In the genomic region with DNA sequence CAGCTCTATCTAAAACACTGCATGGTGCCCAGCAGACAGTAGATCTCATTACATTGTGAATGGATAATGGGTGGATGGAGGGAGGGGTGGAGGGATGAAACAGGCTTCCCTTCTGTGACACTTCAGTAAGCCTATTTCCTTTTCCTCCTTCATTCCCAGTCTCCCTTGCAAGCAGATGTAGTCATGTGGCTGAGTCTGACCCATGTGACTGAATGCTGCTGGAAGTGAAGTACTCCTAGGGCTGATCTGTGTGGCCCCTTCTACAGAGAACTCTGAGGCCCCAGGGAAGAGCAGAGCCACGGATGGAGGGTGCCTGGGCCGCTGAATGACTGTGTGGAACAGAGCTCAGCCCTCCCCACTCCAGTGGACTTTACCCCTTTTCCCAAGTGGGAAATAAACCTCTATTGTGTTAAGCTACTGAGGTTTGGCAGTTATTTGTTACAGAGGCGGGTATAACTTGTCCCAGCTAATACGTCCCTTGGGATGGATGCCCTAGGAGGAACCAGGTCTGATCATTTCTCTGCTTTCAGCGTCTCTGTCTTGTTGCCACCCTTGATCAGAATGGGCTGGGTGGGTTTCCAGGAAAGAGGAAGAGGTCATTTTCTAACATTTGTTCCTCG, we compare ENCODE assay signal across 17 cellular contexts.
DNase-seq lines count a peak whose midpoint lies in the region; ATAC-seq, FAIRE-seq and TF ChIP-seq lines count a peak whose summit lies in the region.
"Had no signal": no experiment of that assay in that cellular context is flagged by ENCODE, and none has a peak within 500 bp of the region (broad histone marks: within the 10 kb centered on the region; RNA-seq: fewer than 3 reads in every experiment).

No MANE protein-coding gene starts in this region.

- 76% methylated on average over 6 of the region's 6 CpGs; no CpG with 5 or more reads in 1 of the 2 experiments for WGBS in H1 (ENCODE audit: extremely low coverage in 1 of 2, insufficient coverage in 1 of 2, insufficient read length in 1 of 2, insufficient replicate concordance in 2 of 2, low coverage in 1 of 2, low lambda C conversion rate in 2 of 2, missing lambda C conversion rate in 1 of 2), 2 experiments

- no peak overlapping the region for H3K56ac ChIP-seq in H1 (replicated peaks; ENCODE audit: insufficient read length, low read depth, low read length)

- H3K4ac ChIP-seq in H1 (replicated peaks; ENCODE audit: insufficient read length, low read depth, low read length) = no peak overlapping the region

- H3K27ac ChIP-seq in left ventricle myocardium inferior (replicated peaks) (no peak overlapping the region), H1 (ENCODE audit: low read depth, low read length) (no peak overlapping the region)
- H3K27ac ChIP-seq: breast epithelium, heart left ventricle, SJCRH30, vagina had no signal

- POLR2A ChIA-PET in H1 (lab: Charles Lee; ENCODE audit: partially characterized antibody) = no interaction called here

- no peak overlapping the region for H2BK20ac ChIP-seq in H1 (ENCODE audit: low read length)

- TF ChIP-seq CTCF in left ventricle myocardium inferior (IDR thresholded peaks at IDR 0.05; ENCODE audit: borderline replicate concordance) = no peak
- no peak for TF ChIP-seq CTCF in H1 (IDR thresholded peaks at IDR 0.05; ENCODE audit: control extremely low read depth in 1 of 3, insufficient read depth in 1 of 3, low read depth in 1 of 3, low read length in 3 of 3)

- no peak overlapping the region for H3K23ac ChIP-seq in H1 (ENCODE audit: insufficient read length)

- ATAC-seq in HG02840 (IDR thresholded peaks at IDR 0.05; ENCODE audit: low FRiP score, unreplicated experiment) = no peak
- ATAC-seq in esophagus mucosa = no peak
- ATAC-seq in HG02852 (IDR thresholded peaks at IDR 0.05; ENCODE audit: unreplicated experiment) = no peak
- ATAC-seq: activated CD4-positive, CD25-positive, alpha-beta regulatory T cell treated with anti-CD3 and anti-CD28 coated beads, Interleukin-2, amount 50 U/mL, for 24 hours; heart left ventricle; K562 had no signal

- H3K79me1 ChIP-seq in H1 (ENCODE audit: low read depth, low read length) = no peaks in the 10 kb centered on the region

- H2AFZ ChIP-seq in H1 (ENCODE audit: low read length) = no peak overlapping the region

- H4K20me1 ChIP-seq in H1 (replicated peaks in 1 of 2; ENCODE audit: control insufficient read depth in 1 of 2, insufficient read depth in 2 of 2, low read length in 2 of 2) = peaks cover 0 to 7% of the 10 kb centered on the region in 2 experiments

- H3K9me3 ChIP-seq in left ventricle myocardium inferior (replicated peaks) (no peaks in the 10 kb centered on the region), H1 (ENCODE audit: insufficient read depth in 2 of 2, low read depth in 1 of 2, low read length in 1 of 2) (no peaks in the 10 kb centered on the region)
- H3K9me3 ChIP-seq: breast epithelium, heart left ventricle, SJCRH30, vagina had no signal

- H2AK5ac ChIP-seq in H1 (ENCODE audit: low read depth, low read length) = 0 out of 2 replicates have a peak overlapping the region, but pooled peaks have one; percentile 5

- DNase-seq in cardiac septum (ENCODE audit: low spot score) (peak; percentile 64), left ventricle myocardium inferior (no peak), NCI-H510A treated with DMSO at 0.1 percent for 48 hours (lab: John Stamatoyannopoulos, UW) (peak; percentile 71), H1 (ENCODE audit: low read depth in 1 of 2, low spot score in 2 of 2) (peak in 1 of 2 experiments; percentile 36), Ammon's horn (ENCODE audit: low spot score) (no peak)
- DNase-seq: activated gamma-delta T cell, heart left ventricle, occipital lobe had no signal

- H2BK5ac ChIP-seq in H1 (ENCODE audit: low read depth, low read length) = no peak overlapping the region

- H3K36me3 ChIP-seq in left ventricle myocardium inferior (no peaks in the 10 kb centered on the region), H1 (ENCODE audit: control insufficient read depth in 2 of 4, insufficient read depth in 4 of 4, low read length in 3 of 4) (no peaks in the 10 kb centered on the region)
- H3K36me3 ChIP-seq: breast epithelium, heart left ventricle, SJCRH30, vagina had no signal

- TF ChIP-seq POLR2A in H1 (IDR thresholded peaks at IDR 0.05; ENCODE audit: control extremely low read depth in 1 of 2, low read depth in 2 of 2, low read length in 2 of 2) = no peak

- H3K79me2 ChIP-seq in H1 (ENCODE audit: control insufficient read depth in 1 of 2, insufficient read depth in 2 of 2, low read length in 2 of 2) = no peaks in the 10 kb centered on the region

- CTCF ChIA-PET in H1 (lab: Charles Lee; ENCODE audit: partially characterized antibody) = interaction anchor here (0.8 to 1.5 kb wide), 9 partner anchors 12 to 722 kb away, joined by 3 to 4 read pairs (median 3); no protein-coding TSS in a partner anchor

- no peak overlapping the region for H2BK12ac ChIP-seq in H1 (ENCODE audit: low read depth, low read length)

- H3K18ac ChIP-seq in H1 (ENCODE audit: extremely low read depth, low read length) = no peak overlapping the region

- no peak overlapping the region for H3K9ac ChIP-seq in H1 (replicated peaks in 1 of 4; ENCODE audit: extremely low read depth in 1 of 4, low read depth in 3 of 4, low read length in 3 of 4)

- H3K4me1 ChIP-seq in left ventricle myocardium inferior (peaks cover 10% of the 10 kb centered on the region), H1 (replicated peaks in 1 of 4; ENCODE audit: control insufficient read depth in 3 of 4, insufficient read depth in 4 of 4, low read length in 3 of 4) (peaks cover 0 to 8% (median 4%) of the 10 kb centered on the region in 4 experiments; a peak in 5 of 7 replicates)
- H3K4me1 ChIP-seq: breast epithelium had no signal

- peaks cover 5% of the 10 kb centered on the region; the same call in 1 of the 2 replicates for H3K23me2 ChIP-seq in H1 (ENCODE audit: low read depth, low read length)

- H3K14ac ChIP-seq in H1 (ENCODE audit: insufficient read length) = no peak overlapping the region

- intact Hi-C loops in cardiac septum (cut with DNase I) = no loop called here
- intact Hi-C loops in left ventricle myocardium inferior (cut with micrococcal nuclease) = no loop called here

- H4K5ac ChIP-seq in H1 (ENCODE audit: insufficient read length, low read depth, low read length) = no peak overlapping the region

- H4K91ac ChIP-seq in H1 (replicated peaks; ENCODE audit: insufficient read length, low read length) = no peak overlapping the region

- TF ChIP-seq RAD21 in H1 (IDR thresholded peaks at IDR 0.05 in 1 of 2, conservative IDR thresholded peaks at IDR 0.05 in 1 of 2; ENCODE audit: low read depth in 2 of 2, low read length in 2 of 2) = no peak

- no peak for TF ChIP-seq EP300 in H1 (IDR thresholded peaks at IDR 0.05; ENCODE audit: borderline replicate concordance in 1 of 2, low read depth in 2 of 2, low read length in 2 of 2)

- peaks cover 25% of the 10 kb centered on the region for H3K27me3 ChIP-seq in left ventricle myocardium inferior (ENCODE audit: low read depth)
- peaks cover 5 to 26% (median 19%) of the 10 kb centered on the region in 4 experiments for H3K27me3 ChIP-seq in H1 (replicated peaks in 1 of 4; ENCODE audit: control insufficient read depth in 3 of 4, extremely low read depth in 1 of 4, insufficient read depth in 3 of 4, low read length in 3 of 4)
- H3K27me3 ChIP-seq: SJCRH30, vagina had no signal

- H4K8ac ChIP-seq in H1 (ENCODE audit: extremely low read depth, insufficient read depth, low read length) = no peak overlapping the region

- no peak overlapping the region for H2BK120ac ChIP-seq in H1 (replicated peaks; ENCODE audit: low read depth, low read length)

- no peak for FAIRE-seq in H1 (lab: Jason Lieb, UNC)
- FAIRE-seq: GM18507, K562 had no signal

- H2BK15ac ChIP-seq in H1 (ENCODE audit: low read length) = no peak overlapping the region

- H3K4me2 ChIP-seq in H1 (ENCODE audit: insufficient read depth in 1 of 2, low read depth in 2 of 2, low read length in 2 of 2) = no peak overlapping the region

- no peak overlapping the region for H3K4me3 ChIP-seq in left ventricle myocardium inferior
- H3K4me3 ChIP-seq in H1 (ENCODE audit: extremely low read depth in 1 of 4, insufficient read depth in 2 of 4, low read depth in 3 of 4, low read length in 4 of 4) = no peak overlapping the region
- H3K4me3 ChIP-seq: breast epithelium, heart left ventricle, K562, vagina had no signal

TF ChIP-seq in H1, 55 proteins besides CTCF, POLR2A, EP300 and RAD21:
- TF ChIP-seq EGR1 (IDR thresholded peaks at IDR 0.05; ENCODE audit: borderline replicate concordance, low read depth, low read length) = no peak
- TF ChIP-seq EZH2 (IDR thresholded peaks at IDR 0.05; ENCODE audit: low read depth, low read length, severe bottlenecking) = no peak
- no peak for TF ChIP-seq TAF7 (optimal IDR thresholded peaks at IDR 0.05; ENCODE audit: borderline replicate concordance, low read depth, low read length)
- no peak for TF ChIP-seq TAF1 (IDR thresholded peaks at IDR 0.05; ENCODE audit: low read depth, low read length)
- TF ChIP-seq, protein P1, sequence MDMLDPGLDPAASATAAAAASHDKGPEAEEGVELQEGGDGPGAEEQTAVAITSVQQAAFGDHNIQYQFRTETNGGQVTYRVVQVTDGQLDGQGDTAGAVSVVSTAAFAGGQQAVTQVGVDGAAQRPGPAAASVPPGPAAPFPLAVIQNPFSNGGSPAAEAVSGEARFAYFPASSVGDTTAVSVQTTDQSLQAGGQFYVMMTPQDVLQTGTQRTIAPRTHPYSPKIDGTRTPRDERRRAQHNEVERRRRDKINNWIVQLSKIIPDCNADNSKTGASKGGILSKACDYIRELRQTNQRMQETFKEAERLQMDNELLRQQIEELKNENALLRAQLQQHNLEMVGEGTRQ (IDR thresholded peaks at IDR 0.05; ENCODE audit: low read length) = peak; percentile 70; the same call in 1 of the 2 replicates

Comparison
In these comparisons a context has a peak if more than half of its experiments do, and no peak if none do; other contexts are left out.
1. DNase-seq: peak in cardiac septum (single experiment) and NCI-H510A treated with DMSO at 0.1 percent for 48 hours (single experiment); none in left ventricle myocardium inferior (single experiment) and Ammon's horn (single experiment).